Comparison of ENCODE assay signal across 14 cellular contexts in the genomic region with DNA sequence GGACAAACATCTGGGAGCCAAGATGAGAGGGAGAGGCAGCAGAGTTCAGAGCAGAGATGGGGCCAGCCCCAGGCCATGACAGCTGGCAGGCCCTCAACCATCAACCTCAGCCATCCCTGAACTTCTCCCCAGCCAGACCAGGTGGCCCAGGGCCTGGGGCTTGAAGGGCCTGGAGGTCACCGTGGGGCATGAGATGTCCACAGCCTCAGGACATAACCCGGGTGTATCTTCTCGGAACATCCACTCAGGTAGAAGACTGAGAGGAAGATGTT. TPM values are rescaled to one million over a fixed set of nuclear protein-coding genes. Genes with fewer than 3 reads are reported as not detected.
A peak's percentile ranks its signal among the peaks of the same experiment; 100 is the strongest.
DNase-seq lines count a peak whose midpoint lies in the region; ATAC-seq and TF ChIP-seq lines count a peak whose summit lies in the region.
"Had no signal": no experiment of that assay in that cellular context is flagged by ENCODE, and none has a peak within 500 bp of the region (broad histone marks: within the 10 kb centered on the region; RNA-seq: fewer than 3 reads in every experiment).

No MANE protein-coding gene starts in this region.

- H3K4me3 Mint-ChIP-seq in activated CD4-positive, alpha-beta T cell treated with anti-CD3 and anti-CD28 coated beads for 36 hours, result no peak overlapping the region
- H3K4me3 Mint-ChIP-seq in stimulated activated memory B cell treated with anti-CD40 and anti-IgM and Interleukin-4, amounts not matched to agents 10 μg/mL and 1 μg/mL and 100 μg/mL, for 72 hours, result no peak overlapping the region

- POLR2A ChIA-PET in activated CD4-positive, alpha-beta T cell treated with anti-CD3 and anti-CD28 coated beads for 36 hours (lab: Charles Lee), result no interaction called here

- peak overlapping the region; percentile 59; the same call in 1 of the 2 replicates for H3K9ac ChIP-seq in SU-DHL-6 (ENCODE audit: low read length)

- intact Hi-C loops in activated CD4-positive, alpha-beta T cell treated with anti-CD3 and anti-CD28 coated beads for 36 hours (cut with DNase I, micrococcal nuclease), result no loop called here

- TF ChIP-seq CTCF in SU-DHL-6 (IDR thresholded peaks at IDR 0.05; ENCODE audit: insufficient read depth, low read length, poor library complexity, severe bottlenecking), result no peak

- no peaks in the 10 kb centered on the region for H3K9me2 ChIP-seq in SU-DHL-6 (replicated peaks; ENCODE audit: insufficient read depth, low read length)

- DNase-seq in activated CD4-positive, alpha-beta T cell treated with anti-CD3 and anti-CD28 coated beads for 36 hours, result no peak
- DNase-seq in activated CD4-positive, alpha-beta T cell treated with anti-CD3 and anti-CD28 coated beads for 48 hours, result no peak
- DNase-seq in iPS-NIHi11 (ENCODE audit: low spot score) (peak; percentile 3), NCI-H2196 treated with DMSO at 0.1 percent for 48 hours (lab: John Stamatoyannopoulos, UW; ENCODE audit: unreplicated experiment) (no peak), OCI-M1 (lab: John Stamatoyannopoulos, UW) (no peak)
- DNase-seq: 8988T; activated CD4-positive, CD25-positive, alpha-beta regulatory T cell; activated gamma-delta T cell; NCI-H2081; testis had no signal

- H3K4me1 Mint-ChIP-seq in activated CD4-positive, alpha-beta T cell treated with anti-CD3 and anti-CD28 coated beads for 36 hours, result peaks cover 27% of the 10 kb centered on the region
- H3K4me1 Mint-ChIP-seq in stimulated activated memory B cell treated with anti-CD40 and anti-IgM and Interleukin-4, amounts not matched to agents 10 μg/mL and 1 μg/mL and 100 μg/mL, for 72 hours, result peaks cover 77% of the 10 kb centered on the region

- no peaks in the 10 kb centered on the region for H3K36me3 ChIP-seq in SU-DHL-6 (ENCODE audit: low read length)

- H3K9me3 ChIP-seq in SU-DHL-6 (ENCODE audit: insufficient read depth, low read length), result no peaks in the 10 kb centered on the region
- H3K9me3 ChIP-seq: testis had no signal

- H2AFZ ChIP-seq in SU-DHL-6 (ENCODE audit: low read depth, low read length, severe bottlenecking), result no peak overlapping the region

- CTCF ChIA-PET in activated CD4-positive, alpha-beta T cell treated with anti-CD3 and anti-CD28 coated beads for 36 hours (lab: Charles Lee), result no interaction called here

- ATAC-seq in activated CD4-positive, alpha-beta T cell treated with anti-CD3 and anti-CD28 coated beads for 36 hours, result no peak
- ATAC-seq in stimulated activated memory B cell treated with anti-CD40 and anti-IgM and Interleukin-4, amounts not matched to agents 10 μg/mL and 1 μg/mL and 100 μg/mL, for 72 hours, result no peak
- no peak for ATAC-seq in HG03521 (IDR thresholded peaks at IDR 0.05; ENCODE audit: unreplicated experiment)

- H3K27me3 ChIP-seq in SU-DHL-6 (ENCODE audit: low read length), result no peaks in the 10 kb centered on the region
- H3K27me3 ChIP-seq: testis had no signal

- H3K4me2 ChIP-seq in SU-DHL-6 (ENCODE audit: low read depth, low read length, poor library complexity, severe bottlenecking), result no peak overlapping the region

- no peaks in the 10 kb centered on the region for H3K9me3 Mint-ChIP-seq in activated CD4-positive, alpha-beta T cell treated with anti-CD3 and anti-CD28 coated beads for 36 hours (ENCODE audit: low read depth)
- H3K9me3 Mint-ChIP-seq in stimulated activated memory B cell treated with anti-CD40 and anti-IgM and Interleukin-4, amounts not matched to agents 10 μg/mL and 1 μg/mL and 100 μg/mL, for 72 hours, result no peaks in the 10 kb centered on the region

- H3F3A ChIP-seq in SU-DHL-6 (ENCODE audit: insufficient read depth), result peaks cover 17% of the 10 kb centered on the region

- H3K36me3 Mint-ChIP-seq in activated CD4-positive, alpha-beta T cell treated with anti-CD3 and anti-CD28 coated beads for 36 hours (ENCODE audit: low read depth), result no peaks in the 10 kb centered on the region
- no peaks in the 10 kb centered on the region for H3K36me3 Mint-ChIP-seq in stimulated activated memory B cell treated with anti-CD40 and anti-IgM and Interleukin-4, amounts not matched to agents 10 μg/mL and 1 μg/mL and 100 μg/mL, for 72 hours

- H3K79me2 ChIP-seq in SU-DHL-6 (ENCODE audit: insufficient read depth, low read length), result no peaks in the 10 kb centered on the region

- no peaks in the 10 kb centered on the region for H3K27me3 Mint-ChIP-seq in activated CD4-positive, alpha-beta T cell treated with anti-CD3 and anti-CD28 coated beads for 36 hours
- H3K27me3 Mint-ChIP-seq in stimulated activated memory B cell treated with anti-CD40 and anti-IgM and Interleukin-4, amounts not matched to agents 10 μg/mL and 1 μg/mL and 100 μg/mL, for 72 hours, result no peaks in the 10 kb centered on the region

- H3K4me3 ChIP-seq in SU-DHL-6 (ENCODE audit: insufficient read depth, low read length, poor library complexity, severe bottlenecking), result no peak overlapping the region
- H3K4me3 ChIP-seq: testis had no signal

- H3K27ac ChIP-seq in SU-DHL-6 (ENCODE audit: low read depth, low read length), result peak overlapping the region; percentile 64

- H4K20me1 ChIP-seq in SU-DHL-6 (ENCODE audit: low read depth, low read length), result no peaks in the 10 kb centered on the region

- peak overlapping the region; percentile 95 for H3K27ac Mint-ChIP-seq in activated CD4-positive, alpha-beta T cell treated with anti-CD3 and anti-CD28 coated beads for 36 hours
- H3K27ac Mint-ChIP-seq in stimulated activated memory B cell treated with anti-CD40 and anti-IgM and Interleukin-4, amounts not matched to agents 10 μg/mL and 1 μg/mL and 100 μg/mL, for 72 hours, result peak overlapping the region; percentile 98

RNA-seq across cellular contexts. Expression of gene SLC39A13, which starts 12.4 kb away (rescaled TPM):
- 10 to 100 TPM in 1 of 2 experiments, 1 to 10 TPM in 1; 8.6 to 10.7 TPM for total RNA-seq in activated CD4-positive, alpha-beta T cell treated with anti-CD3 and anti-CD28 coated beads for 36 hours

RNA-seq across cellular contexts. Expression of gene SPI1, which starts 17.6 kb away (rescaled TPM):
- total RNA-seq in activated CD4-positive, alpha-beta T cell treated with anti-CD3 and anti-CD28 coated beads for 36 hours, result under 1 TPM; 0.11 to 0.30 TPM
- total RNA-seq: renal cortical epithelial cell had no signal

RNA-seq across cellular contexts. Expression of gene PSMC3, which starts 30.3 kb away (rescaled TPM):
- total RNA-seq in activated CD4-positive, alpha-beta T cell treated with anti-CD3 and anti-CD28 coated beads for 36 hours, result 100 to 1,000 TPM; 147 to 167 TPM

RNA-seq across cellular contexts. Expression of gene MYBPC3, which starts 43.5 kb away (rescaled TPM):
- total RNA-seq in activated CD4-positive, alpha-beta T cell treated with anti-CD3 and anti-CD28 coated beads for 36 hours, result not detected
- total RNA-seq: renal cortical epithelial cell had no signal

RNA-seq across cellular contexts. Expression of gene RAPSN, which starts 53.0 kb away (rescaled TPM):
- total RNA-seq in activated CD4-positive, alpha-beta T cell treated with anti-CD3 and anti-CD28 coated beads for 36 hours, result under 1 TPM in 1 of 2 experiments, not detected in 1; 0.21 TPM
